In the genomic region with DNA sequence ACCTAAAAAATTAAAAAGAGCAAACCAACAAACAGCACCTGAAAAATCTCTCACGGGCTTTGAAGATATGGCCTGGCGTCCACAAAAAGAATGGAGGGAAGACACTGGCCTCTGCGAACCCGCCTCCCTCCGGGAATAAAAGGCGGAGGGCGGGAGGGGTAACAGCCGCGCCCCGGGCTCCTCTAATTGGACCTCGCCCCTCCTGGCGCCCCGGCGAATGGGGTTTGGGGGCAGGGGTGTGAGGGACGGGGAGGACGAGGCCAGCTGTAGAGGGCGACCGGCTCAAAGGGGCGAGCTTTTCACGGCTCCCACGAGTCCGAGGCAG, we compare ENCODE assay signal across 8 cellular contexts. TPM values are rescaled to one million over a fixed set of nuclear protein-coding genes. Genes with fewer than 3 reads are reported as not detected.
DNase-seq lines count a peak whose midpoint lies in the region; ATAC-seq and TF ChIP-seq lines count a peak whose summit lies in the region.

No MANE protein-coding gene starts in this region.

- peaks cover 3% of the 10 kb centered on the region; the same call in 1 of the 2 replicates for H3K4me1 ChIP-seq in SJCRH30
- peaks cover 0 to 13% of the 10 kb centered on the region in 2 donors for H3K4me1 ChIP-seq in left lung
- H3K4me1 ChIP-seq in testis = no peaks in the 10 kb centered on the region

- DNase-seq in ACHN (peak; percentile 84), GM04504 (ENCODE audit: low read depth) (peak; percentile 20), HFF-Myc (ENCODE audit: extremely low read depth, low read depth) (no peak), M059J (ENCODE audit: low read depth) (peak; percentile 87), SJCRH30 (peak; percentile 96 to 97), dermis blood vessel endothelial cell (peak; percentile 61), left lung (peak; percentile 83 to 90), testis (peak; percentile 61)

- TF ChIP-seq POLR2A in testis (IDR thresholded peaks at IDR 0.05) = no peak

- intact Hi-C loops in left lung (cut with DNase I) (loop anchor here in 1 of 2 donors (10.0 kb wide), 1 partner anchor 188 kb away; no protein-coding TSS in a partner anchor), testis (cut with DNase I; ENCODE audit: low total_unique reads) (no loop called here)

- in situ Hi-C loops in ACHN (cut with HindIII; ENCODE audit: low pct_ligation_motif_present, low pct_unique_long_range_greater_than_20kb, low sequenced_read_pairs) = no loop called here

- WGBS in testis, 2 donors = 0% methylated on average over 19 to 22 of the region's 22 CpGs

- H3K27me3 ChIP-seq in SJCRH30 (no peaks in the 10 kb centered on the region), left lung (no peaks in the 10 kb centered on the region), testis (no peaks in the 10 kb centered on the region)

- ATAC-seq in left lung = peak; percentile 80

- no peaks in the 10 kb centered on the region for H3K36me3 ChIP-seq in SJCRH30
- no peaks in the 10 kb centered on the region for H3K36me3 ChIP-seq in left lung
- H3K36me3 ChIP-seq in testis (ENCODE audit: low read depth, missing control alignments) = no peaks in the 10 kb centered on the region

- H3K9me3 ChIP-seq in SJCRH30 (replicated peaks) = no peaks in the 10 kb centered on the region
- no peaks in the 10 kb centered on the region for H3K9me3 ChIP-seq in left lung
- no peaks in the 10 kb centered on the region for H3K9me3 ChIP-seq in testis

- TF ChIP-seq CTCF in HFF-Myc (IDR thresholded peaks at IDR 0.05; ENCODE audit: low read depth, low read length, missing control alignments) (no peak), left lung (IDR thresholded peaks at IDR 0.05) (no peak), testis (IDR thresholded peaks at IDR 0.05) (no peak)

- H3K4me3 ChIP-seq in HFF-Myc (replicated peaks; ENCODE audit: low read depth, low read length) (peak overlapping the region; percentile 74), SJCRH30 (peak overlapping the region; percentile 84), left lung (peak overlapping the region; percentile 78 to 98), testis (peak overlapping the region; percentile 89 to 94)

- H3K27ac ChIP-seq in SJCRH30 = peak overlapping the region; percentile 99
- peak overlapping the region; percentile 91 to 93 for H3K27ac ChIP-seq in left lung
- H3K27ac ChIP-seq in testis = peak overlapping the region; percentile 86 to 97

RNA-seq across cellular contexts. Expression of a gene that starts 0.8 kb away (rescaled TPM):
- 16.5 and 20.5 TPM in 2 replicates for total RNA-seq in M059J (2014; rRNA removed; shearing (Covaris generic))
- total RNA-seq in SJCRH30 (2014; rRNA removed; shearing (Covaris generic)) = 22.8 and 28.7 TPM in 2 replicates
- total RNA-seq in dermis blood vessel endothelial cell (5.3 and 9.5 TPM in 2 replicates), left lung (10 to 100 TPM; 11.5 to 17.4 TPM), testis (10 to 100 TPM; 35.1 to 38.5 TPM)
- polyA plus RNA-seq in testis (ENCODE audit: insufficient read depth, low read depth, low replicate concordance) = 30.7 TPM
